7 cellular contexts compared by ENCODE assay signal in genomic region chr3:197627772-197628523, GRCh38.
DNase-seq lines count a peak whose midpoint lies in the region; ATAC-seq and TF ChIP-seq lines count a peak whose summit lies in the region.
"Not testable (repeated sequence)": the region's sequence is repeated elsewhere in the genome, so short reads cannot be mapped to it uniquely, and the experiment has no call there.

No MANE protein-coding gene starts in this region.

- not testable (repeated sequence) for H3K27me3 ChIP-seq in smooth muscle cell (ENCODE audit: low read depth)

- not testable (repeated sequence) for TF ChIP-seq CTCF in smooth muscle cell (IDR thresholded peaks at IDR 0.05; ENCODE audit: borderline replicate concordance, insufficient read depth, poor library complexity, severe bottlenecking)

- not testable (repeated sequence) for H3K27me3 Mint-ChIP-seq in effector memory CD8-positive, alpha-beta T cell

- peaks cover 15% of the 10 kb centered on the region for H4K20me1 ChIP-seq in smooth muscle cell (ENCODE audit: low read depth)

- H3K79me2 ChIP-seq in smooth muscle cell (ENCODE audit: low read depth) = peaks cover 12% of the 10 kb centered on the region

- H3K9me3 Mint-ChIP-seq in effector memory CD8-positive, alpha-beta T cell = not testable (repeated sequence)

- H3K4me1 Mint-ChIP-seq in effector memory CD8-positive, alpha-beta T cell (ENCODE audit: low read depth in 2 of 2) = not testable (repeated sequence)

- ATAC-seq in GM18519 (IDR thresholded peaks at IDR 0.05; ENCODE audit: low FRiP score, unreplicated experiment) (peak; percentile 70), HG02759 (IDR thresholded peaks at IDR 0.05; ENCODE audit: unreplicated experiment) (peak; percentile 81), left lobe of liver (peak; percentile 88)
- peak; percentile 77 for ATAC-seq in effector memory CD8-positive, alpha-beta T cell (replicated peaks)

- H3K9me3 ChIP-seq in smooth muscle cell (replicated peaks; ENCODE audit: low read depth) = not testable (repeated sequence)

- H3K27ac ChIP-seq in smooth muscle cell (ENCODE audit: low read depth) = not testable (repeated sequence)

- peak overlapping the region; percentile 87 for H3K9ac ChIP-seq in smooth muscle cell (ENCODE audit: low read depth)

- DNase-seq in NCI-H460 (ENCODE audit: extremely low read depth, low read depth) = peak; percentile 68
- peak; percentile 83 for DNase-seq in activated T-cell treated with anti-CD3 and anti-CD28 coated beads for 24 hours (ENCODE audit: low read depth)
- peak; percentile 74 to 87 (median 83) for DNase-seq in effector memory CD8-positive, alpha-beta T cell
- peak; percentile 92 for DNase-seq in left lobe of liver (ENCODE audit: low spot score)
- DNase-seq in smooth muscle cell (lab: John Stamatoyannopoulos, UW; ENCODE audit: unreplicated experiment) = not testable (repeated sequence)

- peak overlapping the region in 1 of 2 donors; percentile 79 for H3K27ac Mint-ChIP-seq in effector memory CD8-positive, alpha-beta T cell

- peak overlapping the region; percentile 84 for H3K4me2 ChIP-seq in smooth muscle cell

- H3K36me3 Mint-ChIP-seq in effector memory CD8-positive, alpha-beta T cell (ENCODE audit: insufficient read depth) = not testable (repeated sequence)

- H3K4me3 Mint-ChIP-seq in effector memory CD8-positive, alpha-beta T cell = peak overlapping the region; percentile 77 to 84

- H3K4me3 ChIP-seq in smooth muscle cell = peak overlapping the region; percentile 82

- H3K36me3 ChIP-seq in smooth muscle cell (ENCODE audit: low read depth) = not testable (repeated sequence)

- H2AFZ ChIP-seq in smooth muscle cell (ENCODE audit: low read depth) = peak overlapping the region; percentile 69

- 7% methylated on average over 43 of the region's 73 CpGs for WGBS in smooth muscle cell (ENCODE audit: low lambda C conversion rate)

- not testable (repeated sequence) for H3K4me1 ChIP-seq in smooth muscle cell (ENCODE audit: low read depth)

- not testable (repeated sequence) for H3F3A ChIP-seq in smooth muscle cell (ENCODE audit: low read depth)
